In genomic region chr7:111168182-111168581, GRCh38 we compare ENCODE assay signal across 15 cellular contexts.
DNase-seq lines count a peak whose midpoint lies in the region; ATAC-seq and TF ChIP-seq lines count a peak whose summit lies in the region.
"Had no signal": no experiment of that assay in that cellular context is flagged by ENCODE, and none has a peak within 500 bp of the region (broad histone marks: within the 10 kb centered on the region; RNA-seq: fewer than 3 reads in every experiment).

No MANE protein-coding gene starts in this region.

- peak; percentile 32 for DNase-seq in BE2C
- DNase-seq in NCI-H1092 treated with DMSO at 0.1 percent for 48 hours (lab: John Stamatoyannopoulos, UW), result peak; percentile 95
- DNase-seq in NCI-H446 (lab: John Stamatoyannopoulos, UW), result peak; percentile 58 to 74
- peak; percentile 3 to 29 for DNase-seq in dermis microvascular lymphatic vessel endothelial cell (ENCODE audit: low read depth in 2 of 2)
- DNase-seq in dedifferentiated amniotic fluid mesenchymal stem cell (ENCODE audit: extremely low spot score), result no peak
- DNase-seq in prostate gland (ENCODE audit: low spot score), result no peak
- no peak for DNase-seq in germinal center (ENCODE audit: low spot score)
- DNase-seq: activated CD4-positive, alpha-beta T cell treated with anti-CD3 and anti-CD28 coated beads, Interleukin-2, amount 50 U/mL, for 4 hours; activated gamma-delta T cell; gastrocnemius medialis; KG1; OCI-M1; T-helper 2 cell had no signal

- H3K4me3 ChIP-seq in BE2C (ENCODE audit: low read depth, low read length) (no peak overlapping the region), prostate gland (no peak overlapping the region)
- H3K4me3 ChIP-seq: gastrocnemius medialis had no signal

- H3K9me3 ChIP-seq in BE2C (no peaks in the 10 kb centered on the region), prostate gland (no peaks in the 10 kb centered on the region)
- H3K9me3 ChIP-seq: gastrocnemius medialis had no signal

- no peak for ATAC-seq in HG03565 (IDR thresholded peaks at IDR 0.05; ENCODE audit: unreplicated experiment)
- ATAC-seq: gastrocnemius medialis, left lobe of liver had no signal

- H3K27ac ChIP-seq in prostate gland, result no peak overlapping the region
- H3K27ac ChIP-seq: gastrocnemius medialis had no signal

- H3K36me3 ChIP-seq in BE2C (no peaks in the 10 kb centered on the region), prostate gland (no peaks in the 10 kb centered on the region)
- H3K36me3 ChIP-seq: gastrocnemius medialis had no signal

- TF ChIP-seq CTCF in BE2C (IDR thresholded peaks at IDR 0.05; ENCODE audit: low read depth, low read length), result no peak
- no peak for TF ChIP-seq CTCF in prostate gland (IDR thresholded peaks at IDR 0.05)

- peaks cover 18% of the 10 kb centered on the region for H3K4me1 ChIP-seq in BE2C
- no peaks in the 10 kb centered on the region for H3K4me1 ChIP-seq in prostate gland (replicated peaks)

- H3K27me3 ChIP-seq in BE2C (no peaks in the 10 kb centered on the region), prostate gland (replicated peaks; ENCODE audit: insufficient read depth) (no peaks in the 10 kb centered on the region)
- H3K27me3 ChIP-seq: gastrocnemius medialis had no signal

- WGBS in prostate gland, result 53% methylated on average over 2 of the region's 2 CpGs

- TF ChIP-seq POLR2A in prostate gland (IDR thresholded peaks at IDR 0.05), result no peak

- intact Hi-C loops in prostate gland (cut with DNase I), result no loop called here

Comparison
In these comparisons a context has a peak if more than half of its experiments do, and no peak if none do; other contexts are left out.
1. DNase-seq: peak in BE2C (single experiment), NCI-H1092 treated with DMSO at 0.1 percent for 48 hours (single experiment), NCI-H446 (2 of 2) and dermis microvascular lymphatic vessel endothelial cell (2 of 2); none in dedifferentiated amniotic fluid mesenchymal stem cell (single experiment), prostate gland (single experiment) and germinal center (single experiment).